In the genomic region with DNA sequence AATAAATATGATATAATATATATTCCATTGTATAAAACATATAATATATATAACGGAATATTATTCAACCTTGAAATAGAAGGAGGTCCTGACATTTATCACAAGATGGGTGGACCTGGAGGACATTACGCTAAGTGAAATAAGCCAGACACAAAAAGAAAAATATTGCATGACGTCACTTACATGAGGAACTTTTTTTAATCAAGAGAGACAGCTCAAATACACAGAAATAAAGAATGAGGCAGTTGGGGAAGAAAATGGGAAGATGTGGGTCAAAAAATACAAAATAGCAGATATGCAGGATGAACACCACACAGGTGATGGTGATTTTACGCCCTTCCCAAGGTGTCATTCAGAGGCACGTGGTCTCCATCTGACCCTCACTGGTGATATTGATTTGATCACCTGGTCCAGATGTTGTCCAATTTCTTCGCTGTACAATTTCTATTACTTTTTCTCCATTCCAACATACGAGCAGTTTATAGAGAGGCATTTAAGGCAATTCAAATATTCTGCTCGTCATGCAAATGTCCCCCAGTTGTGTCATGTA, we compare ENCODE assay signal across 1 cellular context.
TF ChIP-seq lines count a peak whose summit lies in the region.

No MANE protein-coding gene starts in this region.

TF ChIP-seq in HepG2, 621 proteins besides CTCF, POLR2A, EP300 and RAD21:
- 0 out of 2 replicates have a peak, but pooled peaks have one; percentile 89 for TF ChIP-seq SNAPC4 (CRISPR knock-in tag; IDR thresholded peaks at IDR 0.05)
- TF ChIP-seq TFDP2 (CRISPR knock-in tag; IDR thresholded peaks at IDR 0.05): no peak
- TF ChIP-seq CBX2 (IDR thresholded peaks at IDR 0.05; ENCODE audit: low read depth, low read length): no peak
- TF ChIP-seq CBX2 (CRISPR knock-in tag; IDR thresholded peaks at IDR 0.05; ENCODE audit: low read depth): no peak
- TF ChIP-seq USF2 (IDR thresholded peaks at IDR 0.05; ENCODE audit: low read depth, low read length): no peak
- 0 out of 2 replicates have a peak, but pooled peaks have one; percentile 1 for TF ChIP-seq USF2 (CRISPR knock-in tag; IDR thresholded peaks at IDR 0.05; ENCODE audit: borderline replicate concordance)
- TF ChIP-seq ZNF326 (CRISPR knock-in tag; IDR thresholded peaks at IDR 0.05; ENCODE audit: borderline replicate concordance): no peak
- TF ChIP-seq ZNF143 (CRISPR knock-in tag; IDR thresholded peaks at IDR 0.05): no peak
- TF ChIP-seq, protein P1, sequence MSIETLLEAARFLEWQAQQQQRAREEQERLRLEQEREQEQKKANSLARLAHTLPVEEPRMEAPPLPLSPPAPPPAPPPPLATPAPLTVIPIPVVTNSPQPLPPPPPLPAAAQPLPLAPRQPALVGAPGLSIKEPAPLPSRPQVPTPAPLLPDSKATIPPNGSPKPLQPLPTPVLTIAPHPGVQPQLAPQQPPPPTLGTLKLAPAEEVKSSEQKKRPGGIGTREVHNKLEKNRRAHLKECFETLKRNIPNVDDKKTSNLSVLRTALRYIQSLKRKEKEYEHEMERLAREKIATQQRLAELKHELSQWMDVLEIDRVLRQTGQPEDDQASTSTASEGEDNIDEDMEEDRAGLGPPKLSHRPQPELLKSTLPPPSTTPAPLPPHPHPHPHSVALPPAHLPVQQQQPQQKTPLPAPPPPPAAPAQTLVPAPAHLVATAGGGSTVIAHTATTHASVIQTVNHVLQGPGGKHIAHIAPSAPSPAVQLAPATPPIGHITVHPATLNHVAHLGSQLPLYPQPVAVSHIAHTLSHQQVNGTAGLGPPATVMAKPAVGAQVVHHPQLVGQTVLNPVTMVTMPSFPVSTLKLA (IDR thresholded peaks at IDR 0.05): 0 out of 2 replicates have a peak, but pooled peaks have one; percentile 5
- no peak for TF ChIP-seq ZNF709 (CRISPR knock-in tag; IDR thresholded peaks at IDR 0.05)
- no peak for TF ChIP-seq ZBTB42 (CRISPR knock-in tag; IDR thresholded peaks at IDR 0.05)
- TF ChIP-seq GZF1 (CRISPR knock-in tag; IDR thresholded peaks at IDR 0.05): peak; percentile 66; the same call in 1 of the 2 replicates
- peak; percentile 92 for TF ChIP-seq CREB1 (IDR thresholded peaks at IDR 0.05)
- TF ChIP-seq CREB1 (CRISPR knock-in tag; IDR thresholded peaks at IDR 0.05): no peak
- no peak for TF ChIP-seq ADNP (CRISPR knock-in tag; IDR thresholded peaks at IDR 0.05)
- TF ChIP-seq KLF16 (CRISPR knock-in tag; IDR thresholded peaks at IDR 0.05): no peak
- peak; percentile 97 for TF ChIP-seq ATF7 (IDR thresholded peaks at IDR 0.05)
- no peak for TF ChIP-seq ATF7 (CRISPR knock-in tag; IDR thresholded peaks at IDR 0.05)
- no peak for TF ChIP-seq ZNF20 (CRISPR knock-in tag; IDR thresholded peaks at IDR 0.05)
- no peak for TF ChIP-seq HOXA9 (CRISPR knock-in tag; IDR thresholded peaks at IDR 0.05; ENCODE audit: borderline replicate concordance)
- no peak for TF ChIP-seq YY1 (IDR thresholded peaks at IDR 0.05; ENCODE audit: insufficient read depth, insufficient replicate concordance, low read depth, low read length)
